In genomic region chr5:5705010-5705409, GRCh38 we compare ENCODE assay signal across 2 cellular contexts.
TF ChIP-seq lines count a peak whose summit lies in the region.

No MANE protein-coding gene starts in this region.

TF ChIP-seq in H1, 55 proteins besides CTCF, POLR2A, EP300 and RAD21 (continued from another document):
- no peak for TF ChIP-seq EZH2 (IDR thresholded peaks at IDR 0.05; ENCODE audit: low read depth, low read length, severe bottlenecking)
- no peak for TF ChIP-seq CBX5 (IDR thresholded peaks at IDR 0.05; ENCODE audit: low read depth, low read length)
- TF ChIP-seq HDAC2 (IDR thresholded peaks at IDR 0.05; ENCODE audit: borderline replicate concordance in 1 of 2, low read depth in 2 of 2, low read length in 2 of 2) = no peak
- no peak for TF ChIP-seq RFX5 (IDR thresholded peaks at IDR 0.05; ENCODE audit: borderline replicate concordance, low read depth, low read length)
- TF ChIP-seq RXRA (IDR thresholded peaks at IDR 0.05; ENCODE audit: insufficient read depth, low read depth, low read length) = no peak
- no peak for TF ChIP-seq JUND (IDR thresholded peaks at IDR 0.05; ENCODE audit: low read length)
- no peak for TF ChIP-seq MAX (IDR thresholded peaks at IDR 0.05)
- no peak for TF ChIP-seq SP4 (IDR thresholded peaks at IDR 0.05; ENCODE audit: low read length)
- no peak for TF ChIP-seq POLR2AphosphoS5 (IDR thresholded peaks at IDR 0.05; ENCODE audit: low read depth, low read length)
- TF ChIP-seq ATF3 (IDR thresholded peaks at IDR 0.05; ENCODE audit: insufficient read depth, low read depth, low read length) = no peak
- no peak for TF ChIP-seq ASH2L (IDR thresholded peaks at IDR 0.05; ENCODE audit: low read length)
- TF ChIP-seq CREB1 (IDR thresholded peaks at IDR 0.05) = no peak
- no peak for TF ChIP-seq BRCA1 (IDR thresholded peaks at IDR 0.05; ENCODE audit: low read depth, low read length)
- no peak for TF ChIP-seq HDAC6 (IDR thresholded peaks at IDR 0.05; ENCODE audit: low read depth, low read length)

TF ChIP-seq in HEK293T, 16 proteins besides CTCF, POLR2A, EP300 and RAD21 (continued from another document):
- TF ChIP-seq CTBP1 (IDR thresholded peaks at IDR 0.05; ENCODE audit: borderline replicate concordance) (no peak), ZNF384 (IDR thresholded peaks at IDR 0.05) (no peak), FOXM1 (IDR thresholded peaks at IDR 0.05; ENCODE audit: borderline replicate concordance) (no peak), NFRKB (IDR thresholded peaks at IDR 0.05) (no peak), TARDBP (IDR thresholded peaks at IDR 0.05) (no peak), BHLHE40 (IDR thresholded peaks at IDR 0.05; ENCODE audit: borderline replicate concordance) (no peak), ELF4 (IDR thresholded peaks at IDR 0.05) (no peak)
TF ChIP-seq in HEK293T: peak in this region for 0.
